9 cellular contexts compared by ENCODE assay signal in the genomic region with DNA sequence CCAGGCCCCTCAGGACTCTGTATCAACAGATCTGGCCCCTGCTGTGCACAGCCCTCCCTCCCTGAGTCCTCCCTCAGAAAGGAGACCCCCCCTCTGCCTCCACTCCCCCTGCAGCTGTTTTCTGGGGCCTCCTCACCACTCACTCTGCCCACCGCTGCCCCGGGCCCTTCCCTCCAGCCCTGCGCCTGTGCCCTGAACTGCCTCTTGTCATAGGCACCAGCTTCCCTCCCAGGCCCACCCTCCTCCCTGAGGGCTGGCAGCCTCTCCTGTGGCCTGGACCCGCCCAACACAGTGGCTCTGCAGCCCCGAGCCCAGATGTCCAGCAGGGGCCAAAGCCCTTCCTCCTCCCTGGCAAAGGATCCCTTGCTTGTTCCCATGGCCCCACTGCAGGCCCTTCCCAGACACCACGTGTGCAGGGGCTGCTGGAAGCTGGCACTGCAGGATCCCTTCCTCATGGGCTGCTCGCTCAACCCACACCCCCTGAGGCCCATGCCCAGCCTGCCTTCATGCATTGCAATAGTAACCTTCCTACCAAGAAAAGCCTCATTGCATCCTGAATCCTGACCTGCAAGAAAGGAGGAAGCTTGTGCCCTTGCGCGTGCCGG. TPM values are rescaled to one million over a fixed set of nuclear protein-coding genes. Genes with fewer than 3 reads are reported as not detected.
DNase-seq lines count a peak whose midpoint lies in the region; ATAC-seq and TF ChIP-seq lines count a peak whose summit lies in the region.
"Had no signal": no experiment of that assay in that cellular context is flagged by ENCODE, and none has a peak within 500 bp of the region (broad histone marks: within the 10 kb centered on the region; RNA-seq: fewer than 3 reads in every experiment).

No MANE protein-coding gene starts in this region.

- POLR2A ChIA-PET in WTC11 (lab: Charles Lee), result no interaction called here

- peaks cover 4% of the 10 kb centered on the region for H3K36me3 Mint-ChIP-seq in stimulated activated naive CD8-positive, alpha-beta T cell treated with anti-CD3 and anti-CD28 coated beads, Interleukin-15, Interleukin-2, amounts not matched to agents 100 ng/mL and 50 ng/mL, for 24 hours (ENCODE audit: low read depth)
- H3K36me3 Mint-ChIP-seq in WTC11, result peaks cover 2% of the 10 kb centered on the region; the same call in 1 of the 2 replicates

- no peak for ATAC-seq in stimulated activated naive CD8-positive, alpha-beta T cell treated with anti-CD3 and anti-CD28 coated beads, Interleukin-15, Interleukin-2, amounts not matched to agents 100 U/mL and 50 U/mL, for 24 hours
- no peak for ATAC-seq in WTC11
- ATAC-seq in HG03159 (IDR thresholded peaks at IDR 0.05; ENCODE audit: unreplicated experiment), result no peak
- ATAC-seq in GM21825 (IDR thresholded peaks at IDR 0.05; ENCODE audit: unreplicated experiment), result no peak
- ATAC-seq: T-cell had no signal

- TF ChIP-seq CTCF in WTC11 (IDR thresholded peaks at IDR 0.05), result no peak

- H3K27ac Mint-ChIP-seq in stimulated activated naive CD8-positive, alpha-beta T cell treated with anti-CD3 and anti-CD28 coated beads, Interleukin-15, Interleukin-2, amounts not matched to agents 100 ng/mL and 50 ng/mL, for 24 hours, result peak overlapping the region; percentile 88
- H3K27ac Mint-ChIP-seq in WTC11, result peak overlapping the region; percentile 90

- peak overlapping the region; percentile 89 for H3K4me3 Mint-ChIP-seq in stimulated activated naive CD8-positive, alpha-beta T cell treated with anti-CD3 and anti-CD28 coated beads, Interleukin-15, Interleukin-2, amounts not matched to agents 100 ng/mL and 50 ng/mL, for 24 hours
- peak overlapping the region; percentile 83 for H3K4me3 Mint-ChIP-seq in WTC11

- CTCF ChIA-PET in WTC11 (lab: Charles Lee), result interaction anchor here (1.0 to 3.1 kb wide), 4 partner anchors 13 to 76 kb away, joined by 3 to 31 read pairs (median 6); no protein-coding TSS in a partner anchor

- H3K4me1 Mint-ChIP-seq in stimulated activated naive CD8-positive, alpha-beta T cell treated with anti-CD3 and anti-CD28 coated beads, Interleukin-15, Interleukin-2, amounts not matched to agents 100 ng/mL and 50 ng/mL, for 24 hours (ENCODE audit: low read depth), result peaks cover 21% of the 10 kb centered on the region
- H3K4me1 Mint-ChIP-seq in WTC11, result peaks cover 18% of the 10 kb centered on the region

- no peaks in the 10 kb centered on the region for H3K9me3 Mint-ChIP-seq in stimulated activated naive CD8-positive, alpha-beta T cell treated with anti-CD3 and anti-CD28 coated beads, Interleukin-15, Interleukin-2, amounts not matched to agents 100 ng/mL and 50 ng/mL, for 24 hours
- no peaks in the 10 kb centered on the region for H3K9me3 Mint-ChIP-seq in WTC11
- H3K9me3 Mint-ChIP-seq: T-cell had no signal

- H3K27me3 Mint-ChIP-seq in stimulated activated naive CD8-positive, alpha-beta T cell treated with anti-CD3 and anti-CD28 coated beads, Interleukin-15, Interleukin-2, amounts not matched to agents 100 ng/mL and 50 ng/mL, for 24 hours, result no peaks in the 10 kb centered on the region
- no peaks in the 10 kb centered on the region for H3K27me3 Mint-ChIP-seq in WTC11 (ENCODE audit: low read depth)
- H3K27me3 Mint-ChIP-seq: T-cell had no signal

- no peak for DNase-seq in stimulated activated naive CD8-positive, alpha-beta T cell treated with anti-CD3 and anti-CD28 coated beads, Interleukin-15, Interleukin-2, amounts not matched to agents 100 U/mL and 50 U/mL, for 24 hours
- DNase-seq in WTC11 (ENCODE audit: low spot score), result no peak
- DNase-seq in medulla oblongata (ENCODE audit: extremely low spot score), result peak; percentile 81
- no peak for DNase-seq in NCI-H146 treated with DMSO at 0.1 percent for 48 hours (lab: John Stamatoyannopoulos, UW; ENCODE audit: unreplicated experiment)
- DNase-seq in mesenteric fat pad (ENCODE audit: low spot score), result no peak
- DNase-seq: T-cell had no signal

TF ChIP-seq in WTC11, 78 proteins besides CTCF, POLR2A, EP300 and RAD21 (continues in another document):
- TF ChIP-seq GABPB1 (CRISPR knock-in tag; IDR thresholded peaks at IDR 0.05) (no peak), FOXJ3 (CRISPR knock-in tag; IDR thresholded peaks at IDR 0.05; ENCODE audit: borderline replicate concordance) (no peak), CREM (CRISPR knock-in tag; IDR thresholded peaks at IDR 0.05) (no peak), ZNF219 (CRISPR knock-in tag; IDR thresholded peaks at IDR 0.05; ENCODE audit: borderline replicate concordance) (no peak), NFATC4 (CRISPR knock-in tag; IDR thresholded peaks at IDR 0.05) (no peak), NFE2L1 (CRISPR knock-in tag; IDR thresholded peaks at IDR 0.05) (no peak), CBFB (CRISPR knock-in tag; IDR thresholded peaks at IDR 0.05; ENCODE audit: low read depth) (no peak), AR (CRISPR knock-in tag; IDR thresholded peaks at IDR 0.05) (no peak), USF1 (CRISPR knock-in tag; IDR thresholded peaks at IDR 0.05) (no peak)
- TF ChIP-seq, protein P1, sequence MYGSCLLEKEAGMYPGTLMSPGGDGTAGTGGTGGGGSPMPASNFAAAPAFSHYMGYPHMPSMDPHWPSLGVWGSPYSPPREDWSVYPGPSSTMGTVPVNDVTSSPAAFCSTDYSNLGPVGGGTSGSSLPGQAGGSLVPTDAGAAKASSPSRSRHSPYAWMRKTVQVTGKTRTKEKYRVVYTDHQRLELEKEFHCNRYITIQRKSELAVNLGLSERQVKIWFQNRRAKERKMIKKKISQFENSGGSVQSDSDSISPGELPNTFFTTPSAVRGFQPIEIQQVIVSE (CRISPR knock-in tag; IDR thresholded peaks at IDR 0.05; ENCODE audit: borderline replicate concordance), result no peak
- TF ChIP-seq, protein P2, sequence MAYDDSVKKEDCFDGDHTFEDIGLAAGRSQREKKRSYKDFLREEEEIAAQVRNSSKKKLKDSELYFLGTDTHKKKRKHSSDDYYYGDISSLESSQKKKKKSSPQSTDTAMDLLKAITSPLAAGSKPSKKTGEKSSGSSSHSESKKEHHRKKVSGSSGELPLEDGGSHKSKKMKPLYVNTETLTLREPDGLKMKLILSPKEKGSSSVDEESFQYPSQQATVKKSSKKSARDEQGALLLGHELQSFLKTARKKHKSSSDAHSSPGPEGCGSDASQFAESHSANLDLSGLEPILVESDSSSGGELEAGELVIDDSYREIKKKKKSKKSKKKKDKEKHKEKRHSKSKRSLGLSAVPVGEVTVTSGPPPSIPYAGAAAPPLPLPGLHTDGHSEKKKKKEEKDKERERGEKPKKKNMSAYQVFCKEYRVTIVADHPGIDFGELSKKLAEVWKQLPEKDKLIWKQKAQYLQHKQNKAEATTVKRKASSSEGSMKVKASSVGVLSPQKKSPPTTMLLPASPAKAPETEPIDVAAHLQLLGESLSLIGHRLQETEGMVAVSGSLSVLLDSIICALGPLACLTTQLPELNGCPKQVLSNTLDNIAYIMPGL (CRISPR knock-in tag; IDR thresholded peaks at IDR 0.05), result no peak

RNA-seq across cellular contexts. Expression of gene GNPTG, which starts 25.8 kb away (rescaled TPM):
- total RNA-seq in WTC11 (2021) (31.1 to 39.1 TPM (median 35.9 TPM) in 3 replicates), mesenteric fat pad (72.1 TPM)

RNA-seq across cellular contexts. Expression of gene TSR3, which starts 25.8 kb away (rescaled TPM):
- total RNA-seq in WTC11 (2021), result 63.0 to 66.3 TPM (median 66.2 TPM) in 3 replicates
- 58.2 TPM for total RNA-seq in mesenteric fat pad

RNA-seq across cellular contexts. Expression of gene UNKL, which starts 37.0 kb away (rescaled TPM):
- total RNA-seq in WTC11 (2021) (42.0 to 53.3 TPM (median 42.3 TPM) in 3 replicates), mesenteric fat pad (14.5 TPM)

RNA-seq across cellular contexts. Expression of gene UQCC4, which starts 43.0 kb away (rescaled TPM):
- total RNA-seq in WTC11 (2021) (16.2 to 17.0 TPM (median 16.9 TPM) in 3 replicates), mesenteric fat pad (13.0 TPM)

RNA-seq across cellular contexts. Expression of gene BAIAP3, which starts 44.1 kb away (rescaled TPM):
- total RNA-seq in WTC11 (2021), result 15.2 to 18.8 TPM (median 16.5 TPM) in 3 replicates
- total RNA-seq in mesenteric fat pad, result 1.3 TPM
